Comparison of ENCODE assay signal across 16 cellular contexts in genomic region chr9:71796368-71796767, GRCh38. TPM values are rescaled to one million over a fixed set of nuclear protein-coding genes. Genes with fewer than 3 reads are reported as not detected.
A peak's percentile ranks its signal among the peaks of the same experiment; 100 is the strongest.
DNase-seq lines count a peak whose midpoint lies in the region; ATAC-seq and TF ChIP-seq lines count a peak whose summit lies in the region.
"Had no signal": no experiment of that assay in that cellular context is flagged by ENCODE, and none has a peak within 500 bp of the region (broad histone marks: within the 10 kb centered on the region; RNA-seq: fewer than 3 reads in every experiment).

No MANE protein-coding gene starts in this region.

- H3K4me1 ChIP-seq in BLaER1 (peaks cover 64% of the 10 kb centered on the region), DOHH2 (ENCODE audit: control insufficient read depth, low read length) (peaks cover 47% of the 10 kb centered on the region), foreskin keratinocyte (no peaks in the 10 kb centered on the region)
- H3K4me1 ChIP-seq: gastrocnemius medialis had no signal

- peaks cover 15% of the 10 kb centered on the region for H3F3A ChIP-seq in DOHH2 (ENCODE audit: control insufficient read depth, insufficient read depth)

- ATAC-seq in T-helper 17 cell = peak; percentile 32
- ATAC-seq in foreskin keratinocyte = peak; percentile 28
- no peak for ATAC-seq in GM18909 (IDR thresholded peaks at IDR 0.05; ENCODE audit: poor library complexity, unreplicated experiment)
- ATAC-seq: gastrocnemius medialis had no signal

- H3K27me3 Mint-ChIP-seq in T-helper 17 cell = no peaks in the 10 kb centered on the region

- H3K36me3 ChIP-seq in BLaER1 (no peaks in the 10 kb centered on the region), DOHH2 (ENCODE audit: control insufficient read depth, low read length) (no peaks in the 10 kb centered on the region)
- H3K36me3 ChIP-seq: brain microvascular endothelial cell, gastrocnemius medialis had no signal

- H4K20me1 ChIP-seq in BLaER1 (no peaks in the 10 kb centered on the region), DOHH2 (ENCODE audit: control insufficient read depth, insufficient read depth, low read depth, low read length) (no peaks in the 10 kb centered on the region; the same call in 1 of the 2 replicates)

- H3K27ac ChIP-seq in BLaER1 (peak overlapping the region; percentile 84), DOHH2 (ENCODE audit: low read depth, low read length) (peak overlapping the region; percentile 90), foreskin keratinocyte (no peak overlapping the region)
- H3K27ac ChIP-seq: brain microvascular endothelial cell, gastrocnemius medialis, PC-9 had no signal

- H3K4me3 ChIP-seq in BLaER1 = peak overlapping the region; percentile 49; the same call in 1 of the 2 replicates
- peak overlapping the region; percentile 60 for H3K4me3 ChIP-seq in DOHH2 (ENCODE audit: low read length)
- H3K4me3 ChIP-seq: gastrocnemius medialis, PC-9 had no signal

- no peaks in the 10 kb centered on the region for H3K9me2 ChIP-seq in DOHH2 (replicated peaks; ENCODE audit: control insufficient read depth, low read length)

- DNase-seq in T-helper 17 cell = no peak
- DNase-seq in foreskin keratinocyte = no peak
- no peak for DNase-seq in NCI-H1092 (lab: John Stamatoyannopoulos, UW)
- no peak for DNase-seq in NCI-H446 treated with DMSO at 0.1 percent for 48 hours (lab: John Stamatoyannopoulos, UW)
- no peak for DNase-seq in putamen (ENCODE audit: low spot score)
- DNase-seq: brain microvascular endothelial cell; effector memory CD4-positive, alpha-beta T cell; gastrocnemius medialis; kidney; NCI-H1092 treated with DMSO at 0.1 percent for 48 hours; NCI-H2227 treated with DMSO at 0.1 percent for 48 hours; PC-9; substantia nigra had no signal

- peaks cover 34% of the 10 kb centered on the region for H3K4me1 Mint-ChIP-seq in T-helper 17 cell

- peak overlapping the region; percentile 82 for H3K4me2 ChIP-seq in BLaER1
- peak overlapping the region; percentile 79 for H3K4me2 ChIP-seq in DOHH2 (ENCODE audit: low read length)
- H3K4me2 ChIP-seq: PC-9 had no signal

- no peaks in the 10 kb centered on the region for H3K79me2 ChIP-seq in DOHH2 (ENCODE audit: control insufficient read depth, low read length)

- H3K27me3 ChIP-seq in BLaER1 = no peaks in the 10 kb centered on the region
- peaks cover 35% of the 10 kb centered on the region for H3K27me3 ChIP-seq in DOHH2 (ENCODE audit: control insufficient read depth, low read length)
- H3K27me3 ChIP-seq in foreskin keratinocyte = no peaks in the 10 kb centered on the region
- H3K27me3 ChIP-seq: brain microvascular endothelial cell, gastrocnemius medialis had no signal

- no peaks in the 10 kb centered on the region for H3K36me3 Mint-ChIP-seq in T-helper 17 cell (ENCODE audit: low read depth)

- H3K9ac ChIP-seq in BLaER1 = peak overlapping the region; percentile 17; the same call in 1 of the 2 replicates

- H3K9me3 ChIP-seq in BLaER1 (0 out of 2 replicates have a peak, but pooled peaks cover 2% of the 10 kb centered on the region), DOHH2 (ENCODE audit: control insufficient read depth, insufficient read depth, low read length) (no peaks in the 10 kb centered on the region), T-helper 17 cell (ENCODE audit: control insufficient read depth, low read length, poor library complexity, severe bottlenecking) (no peaks in the 10 kb centered on the region)
- H3K9me3 ChIP-seq: gastrocnemius medialis had no signal

- no peak overlapping the region for H3K4me3 Mint-ChIP-seq in T-helper 17 cell

- no peak for TF ChIP-seq CTCF in DOHH2 (IDR thresholded peaks at IDR 0.05; ENCODE audit: low read depth, low read length, poor library complexity, severe bottlenecking)
- no peak for TF ChIP-seq CTCF in foreskin keratinocyte (conservative IDR thresholded peaks at IDR 0.05)

- peak overlapping the region; percentile 49 for H3K27ac Mint-ChIP-seq in T-helper 17 cell

RNA-seq across cellular contexts. Expression of gene CEMIP2, which starts 28.1 kb away (rescaled TPM):
- total RNA-seq in T-helper 17 cell (100 to 1,000 TPM; 129 to 240 TPM), foreskin keratinocyte (43.3 and 52.0 TPM in 2 replicates)
- 14.7 and 17.4 TPM in 2 replicates for polyA plus RNA-seq in foreskin keratinocyte
